ENCODE assay signal across 23 cellular contexts in the genomic region with DNA sequence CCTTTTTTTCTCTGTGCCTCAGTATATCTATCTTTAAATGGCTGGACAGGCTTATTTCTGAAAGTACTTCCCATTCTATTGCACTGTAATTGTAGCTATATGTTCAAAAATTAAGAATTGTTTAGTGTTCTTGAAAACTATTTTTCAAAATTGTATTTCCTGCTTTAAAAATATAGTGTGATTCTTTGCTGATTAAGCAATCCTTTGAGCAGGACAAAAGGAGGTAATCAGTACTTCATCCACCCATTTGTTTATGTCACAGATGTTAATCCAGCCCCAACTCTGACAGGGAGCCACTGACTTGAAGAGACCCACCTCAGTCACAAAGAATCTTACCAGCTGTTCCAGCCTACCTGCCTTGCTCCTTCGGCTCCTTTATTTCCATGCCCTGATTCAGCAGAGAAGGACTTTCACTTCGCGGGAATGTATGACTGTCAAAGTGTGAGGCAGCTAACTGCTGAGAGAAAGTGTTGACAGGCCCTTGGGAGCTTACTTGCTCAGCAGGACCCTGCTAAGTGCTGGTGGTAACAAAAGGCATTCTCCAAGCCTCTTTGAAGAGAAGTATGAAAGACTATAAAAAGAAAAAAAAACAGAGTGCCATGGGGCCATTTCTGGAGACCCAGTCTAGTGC.
DNase-seq lines count a peak whose midpoint lies in the region; ATAC-seq, FAIRE-seq and TF ChIP-seq lines count a peak whose summit lies in the region.
"Had no signal": no experiment of that assay in that cellular context is flagged by ENCODE, and none has a peak within 500 bp of the region (broad histone marks: within the 10 kb centered on the region; RNA-seq: fewer than 3 reads in every experiment).

No MANE protein-coding gene starts in this region.

- DNase-seq in HepG2 (ENCODE audit: low spot score) (no peak), right lobe of liver (no peak), astrocyte of the spinal cord (ENCODE audit: low read depth, low spot score) (peak; percentile 13), mesendoderm (peak; percentile 89), RPMI8226 (no peak), G401 (ENCODE audit: low spot score) (no peak)
- DNase-seq: ACHN; activated CD4-positive, alpha-beta T cell treated with anti-CD3 and anti-CD28 coated beads, Interleukin-2, amount 50 U/mL, for 1 hour; activated CD8-positive, alpha-beta memory T cell treated with anti-CD3 and anti-CD28 coated beads, Interleukin-2, amount 50 U/mL, for 4 hours; activated effector memory CD4-positive, alpha-beta T cell treated with anti-CD3 and anti-CD28 coated beads, Interleukin-2, amount 50 U/mL, for 16 hours; adrenal gland; effector CD4-positive, alpha-beta T cell; PC-9; SIG-M5; stimulated activated CD4-positive, alpha-beta T cell treated with anti-CD3 and anti-CD28 coated beads, Interleukin-15, amount 100 ng/mL, for 24 hours had no signal

- H3K27me3 ChIP-seq in HepG2 (ENCODE audit: control insufficient read depth in 1 of 2, insufficient read depth in 2 of 2, low read length in 2 of 2) (no peaks in the 10 kb centered on the region), right lobe of liver (no peaks in the 10 kb centered on the region), mesendoderm (ENCODE audit: insufficient read depth, low read length, poor library complexity) (no peaks in the 10 kb centered on the region)
- H3K27me3 ChIP-seq: adrenal gland; BLaER1 treated with 17β-estradiol and CSF1 and Interleukin-3, amounts not matched to agents 10 nM and 100 nM; right atrium auricular region had no signal

- H2AK5ac ChIP-seq in mesendoderm (ENCODE audit: low read length), result no peak overlapping the region

- peak overlapping the region; percentile 31 for H3K4ac ChIP-seq in mesendoderm (ENCODE audit: low read depth, low read length)

- H2BK5ac ChIP-seq in mesendoderm (ENCODE audit: low read length), result no peak overlapping the region

- no peak overlapping the region for H4K5ac ChIP-seq in mesendoderm (ENCODE audit: low read length)

- ATAC-seq in HepG2 (no peak), right lobe of liver (no peak), GM21619 (IDR thresholded peaks at IDR 0.05; ENCODE audit: unreplicated experiment) (no peak), HG02852 (IDR thresholded peaks at IDR 0.05; ENCODE audit: unreplicated experiment) (no peak)

- H2AFZ ChIP-seq in HepG2 (ENCODE audit: low read length), result no peak overlapping the region
- H2AFZ ChIP-seq: PC-9 had no signal

- H3K9me3 ChIP-seq in HepG2 (ENCODE audit: low read length) (no peaks in the 10 kb centered on the region), right lobe of liver (no peaks in the 10 kb centered on the region)
- H3K9me3 ChIP-seq: adrenal gland; BLaER1 treated with 17β-estradiol and CSF1 and Interleukin-3, amounts not matched to agents 10 nM and 100 nM; right atrium auricular region had no signal

- no peak for FAIRE-seq in HepG2 (lab: Jason Lieb, UNC)
- FAIRE-seq: D721Med, G401.6 had no signal

- H3K4me3 ChIP-seq in HepG2 (replicated peaks in 1 of 3; ENCODE audit: insufficient read depth in 1 of 3, low read depth in 2 of 3, low read length in 3 of 3) (no peak overlapping the region), right lobe of liver (no peak overlapping the region), astrocyte of the spinal cord (ENCODE audit: low read depth, low read length) (no peak overlapping the region), mesendoderm (ENCODE audit: low read length) (no peak overlapping the region)
- H3K4me3 ChIP-seq: adrenal gland; BLaER1 treated with 17β-estradiol and CSF1 and Interleukin-3, amounts not matched to agents 10 nM and 100 nM; PC-9; right atrium auricular region had no signal

- no peak overlapping the region for H3K56ac ChIP-seq in mesendoderm (ENCODE audit: low read length)

- H3K27ac ChIP-seq in HepG2 (ENCODE audit: extremely low read length, insufficient read depth, low read length), result no peak overlapping the region
- no peak overlapping the region for H3K27ac ChIP-seq in right lobe of liver
- no peak overlapping the region for H3K27ac ChIP-seq in mesendoderm (ENCODE audit: low read depth, low read length)
- H3K27ac ChIP-seq: adrenal gland; BLaER1 treated with 17β-estradiol and CSF1 and Interleukin-3, amounts not matched to agents 10 nM and 100 nM; HL-60; PC-9; right atrium auricular region; VCaP had no signal

- H3K23ac ChIP-seq in mesendoderm (ENCODE audit: low read length), result no peak overlapping the region

- no peak overlapping the region for H2BK120ac ChIP-seq in mesendoderm (ENCODE audit: low read depth, low read length)

- no peaks in the 10 kb centered on the region for H4K20me1 ChIP-seq in HepG2 (ENCODE audit: insufficient read depth, low read length)
- H4K20me1 ChIP-seq: BLaER1 treated with 17β-estradiol and CSF1 and Interleukin-3, amounts not matched to agents 10 nM and 100 nM had no signal

- H3K9ac ChIP-seq in HepG2 (ENCODE audit: insufficient read depth, low read depth, low read length), result no peak overlapping the region
- no peak overlapping the region for H3K9ac ChIP-seq in mesendoderm (ENCODE audit: low read length)
- H3K9ac ChIP-seq: BLaER1 treated with 17β-estradiol and CSF1 and Interleukin-3, amounts not matched to agents 10 nM and 100 nM had no signal

- POLR2A ChIA-PET in HepG2 (lab: Yijun Ruan, JAX), result no interaction called here

- H3K79me2 ChIP-seq in HepG2 (ENCODE audit: insufficient read depth, low read length), result no peaks in the 10 kb centered on the region
- H3K79me2 ChIP-seq in mesendoderm (ENCODE audit: control insufficient read depth, insufficient read depth, low read length), result no peaks in the 10 kb centered on the region

- no peaks in the 10 kb centered on the region for H3K79me1 ChIP-seq in mesendoderm (ENCODE audit: low read length)

- in situ Hi-C loops in HepG2 (cut with HindIII; ENCODE audit: extremely low pct_ligation_motif_present, low pct_unique_long_range_greater_than_20kb) (no loop called here), astrocyte of the spinal cord (cut with HindIII; ENCODE audit: low sequenced_read_pairs) (no loop called here), G401 (cut with HindIII; ENCODE audit: low sequenced_read_pairs) (no loop called here)

- no peak overlapping the region for H3K18ac ChIP-seq in mesendoderm (ENCODE audit: low read length)

- WGBS in HepG2 (ENCODE audit: low lambda C conversion rate), result 27% methylated on average over 3 of the region's 3 CpGs
- 90% methylated on average over 3 of the region's 3 CpGs for WGBS in right lobe of liver (ENCODE audit: insufficient coverage, low coverage, low lambda C conversion rate, missing lambda C conversion rate)
- no CpG with 5 or more reads among the region's 3 CpGs for WGBS in mesendoderm (ENCODE audit: extremely low coverage, insufficient coverage, low lambda C conversion rate)

- TF ChIP-seq CTCF in HepG2 (CRISPR knock-in tag; IDR thresholded peaks at IDR 0.05), result no peak
- TF ChIP-seq CTCF in right lobe of liver (IDR thresholded peaks at IDR 0.05), result no peak
- TF ChIP-seq CTCF in astrocyte of the spinal cord (IDR thresholded peaks at IDR 0.05; ENCODE audit: low read depth, low read length), result no peak

- TF ChIP-seq EP300 in HepG2 (IDR thresholded peaks at IDR 0.05; ENCODE audit: low read depth in 2 of 2, low read length in 2 of 2) (no peak), HepG2 (CRISPR knock-in tag; IDR thresholded peaks at IDR 0.05; ENCODE audit: borderline replicate concordance) (no peak)

- no peak overlapping the region for H2BK15ac ChIP-seq in mesendoderm (replicated peaks; ENCODE audit: low read depth)

- no TSS peak for BruUV-seq in HepG2 (replicated peaks; lab: Mats Ljungman, UMichigan)

- CTCF ChIA-PET in HepG2 (lab: Yijun Ruan, JAX; ENCODE audit: low intra/inter-chr PET ratio, low total read pairs), result no interaction called here

- intact Hi-C loops in HepG2 (cut with micrococcal nuclease; ENCODE audit: unreplicated experiment) (no loop called here), right lobe of liver (cut with DNase I) (no loop called here)

- TF ChIP-seq RAD21 in HepG2 (CRISPR knock-in tag; IDR thresholded peaks at IDR 0.05), result no peak

- TF ChIP-seq POLR2A in HepG2 (IDR thresholded peaks at IDR 0.05; ENCODE audit: insufficient read depth in 1 of 2, low read depth in 2 of 2, low read length in 2 of 2), result no peak
- no peak for TF ChIP-seq POLR2A in right lobe of liver (IDR thresholded peaks at IDR 0.05)

- H3K36me3 ChIP-seq in HepG2 (replicated peaks in 1 of 2; ENCODE audit: control insufficient read depth in 1 of 2, insufficient read depth in 2 of 2, low read length in 2 of 2) (no peaks in the 10 kb centered on the region), right lobe of liver (no peaks in the 10 kb centered on the region), mesendoderm (ENCODE audit: control insufficient read depth, insufficient read depth, low read length) (no peaks in the 10 kb centered on the region)
- H3K36me3 ChIP-seq: adrenal gland; BLaER1 treated with 17β-estradiol and CSF1 and Interleukin-3, amounts not matched to agents 10 nM and 100 nM; right atrium auricular region had no signal

- H3K4me1 ChIP-seq in HepG2 (ENCODE audit: insufficient read depth, low read length) (no peaks in the 10 kb centered on the region), right lobe of liver (no peaks in the 10 kb centered on the region), mesendoderm (ENCODE audit: control insufficient read depth, low read depth, low read length) (peaks cover 2% of the 10 kb centered on the region)
- H3K4me1 ChIP-seq: adrenal gland, right atrium auricular region had no signal

- no peak overlapping the region for H4K8ac ChIP-seq in mesendoderm (ENCODE audit: low read depth, low read length)

- H3K4me2 ChIP-seq in HepG2 (ENCODE audit: low read depth, low read length) (no peak overlapping the region), mesendoderm (ENCODE audit: low read length) (no peak overlapping the region)
- H3K4me2 ChIP-seq: BLaER1 treated with 17β-estradiol and CSF1 and Interleukin-3, amounts not matched to agents 10 nM and 100 nM; PC-9 had no signal

TF ChIP-seq in HepG2, 621 proteins besides CTCF, POLR2A, EP300 and RAD21:
- TF ChIP-seq MAFF (IDR thresholded peaks at IDR 0.05; ENCODE audit: low read depth, low read length), result peak; percentile 66
- TF ChIP-seq MAFK (conservative IDR thresholded peaks at IDR 0.05 in 1 of 2, IDR thresholded peaks at IDR 0.05 in 1 of 2; ENCODE audit: low read length in 2 of 2), result peak; percentile 59 to 78
- TF ChIP-seq ZNF331 (CRISPR knock-in tag; IDR thresholded peaks at IDR 0.05), result no peak

Comparison
In these comparisons a context has a peak if more than half of its experiments do, and no peak if none do; other contexts are left out.
1. DNase-seq: peak in astrocyte of the spinal cord (single experiment) and mesendoderm (single experiment); none in HepG2 (single experiment), right lobe of liver (0 of 3), RPMI8226 (single experiment) and G401 (single experiment).